ENCODE assay signal across 8 cellular contexts in the genomic region with DNA sequence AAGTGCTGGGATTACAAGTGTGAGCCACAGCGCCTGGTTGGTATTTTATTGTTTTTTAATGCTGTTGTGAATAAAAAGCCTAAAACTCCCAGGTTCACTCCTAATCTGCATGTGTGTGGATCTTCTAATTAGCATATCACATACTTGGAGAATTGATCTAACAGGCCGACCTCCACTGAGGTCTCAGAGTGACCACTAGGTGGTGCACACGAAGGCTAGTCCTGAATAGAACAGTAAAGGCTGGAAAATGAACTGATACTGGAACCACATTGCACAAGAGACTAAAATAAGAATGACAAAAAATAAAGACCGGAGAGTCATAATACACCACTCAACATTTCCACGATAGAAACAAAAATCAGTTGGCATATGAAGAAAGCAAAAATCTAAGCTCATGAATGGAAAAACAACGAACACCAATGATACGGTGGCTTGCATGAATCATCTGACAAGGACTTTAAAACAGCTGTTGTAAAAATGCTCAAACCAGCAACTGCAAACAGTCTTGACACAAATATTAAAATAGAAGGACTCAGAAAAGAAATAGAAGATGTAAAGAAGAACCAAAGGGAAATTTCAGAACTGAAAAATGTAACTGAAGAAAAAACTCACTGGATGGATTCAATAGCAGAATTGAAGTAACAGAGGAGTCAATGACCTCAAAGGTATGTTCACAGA. TPM values are rescaled to one million over a fixed set of nuclear protein-coding genes. Genes with fewer than 3 reads are reported as not detected.
DNase-seq lines count a peak whose midpoint lies in the region; ATAC-seq, FAIRE-seq and TF ChIP-seq lines count a peak whose summit lies in the region.

No MANE protein-coding gene starts in this region.

- H3K4me1 Mint-ChIP-seq in chondrocyte (ENCODE audit: low read depth), result peaks cover 3% of the 10 kb centered on the region

- peaks cover 0 to 18% (median 9%) of the 10 kb centered on the region in 4 donors for H3K4me1 ChIP-seq in Peyer's patch
- peaks cover 0 to 8% of the 10 kb centered on the region in 2 experiments for H3K4me1 ChIP-seq in neutrophil (ENCODE audit: control insufficient read depth in 1 of 2, insufficient read depth in 1 of 2, low read depth in 1 of 2, low read length in 1 of 2)

- H3K4me3 ChIP-seq in GM12864 (ENCODE audit: low read depth, low read length) (no peak overlapping the region), Peyer's patch (no peak overlapping the region), neutrophil (ENCODE audit: low read depth in 1 of 2, low read length in 1 of 2) (no peak overlapping the region)

- TF ChIP-seq POLR2A in Peyer's patch (IDR thresholded peaks at IDR 0.05), result no peak

- DNase-seq in GM12864 (ENCODE audit: low read depth) (no peak), Peyer's patch (peak in 1 of 3 donors; percentile 81), chondrocyte (ENCODE audit: low spot score) (peak; percentile 2), midbrain (lab: John Stamatoyannopoulos, UW) (no peak), NCI-H510A treated with DMSO at 0.1 percent for 48 hours (lab: John Stamatoyannopoulos, UW) (no peak)

- no peaks in the 10 kb centered on the region for H3K36me3 ChIP-seq in Peyer's patch
- H3K36me3 ChIP-seq in neutrophil, result no peaks in the 10 kb centered on the region

- H3K27me3 ChIP-seq in Peyer's patch, result peaks cover 0 to 13% of the 10 kb centered on the region in 2 donors
- peaks cover 59% of the 10 kb centered on the region for H3K27me3 ChIP-seq in neutrophil

- peaks cover 7% of the 10 kb centered on the region for H3K36me3 Mint-ChIP-seq in chondrocyte (ENCODE audit: low read depth)

- H3K27ac Mint-ChIP-seq in chondrocyte (ENCODE audit: unreplicated experiment), result no peak overlapping the region

- H3K27me3 Mint-ChIP-seq in chondrocyte (ENCODE audit: low read depth), result peaks cover 7% of the 10 kb centered on the region

- H3K9me3 ChIP-seq in Peyer's patch (peaks cover 0 to 5% (median 0%) of the 10 kb centered on the region in 4 donors), neutrophil (no peaks in the 10 kb centered on the region)

- no peak overlapping the region for H3K27ac ChIP-seq in Peyer's patch
- H3K27ac ChIP-seq in neutrophil, result no peak overlapping the region

- peaks cover 8% of the 10 kb centered on the region for H3K9me3 Mint-ChIP-seq in chondrocyte (ENCODE audit: low read depth)

- peak; percentile 14 for FAIRE-seq in A204.1 (lab: Jason Lieb, UNC)

- no peak overlapping the region for H3K4me3 Mint-ChIP-seq in chondrocyte (ENCODE audit: unreplicated experiment)

- TF ChIP-seq CTCF in GM12864 (IDR thresholded peaks at IDR 0.05; ENCODE audit: low read depth, low read length, missing control alignments), result peak; percentile 63
- peak; percentile 40 to 79 (median 68) for TF ChIP-seq CTCF in Peyer's patch (IDR thresholded peaks at IDR 0.05)
- TF ChIP-seq CTCF in chondrocyte (IDR thresholded peaks at IDR 0.05), result peak; percentile 77
- peak; percentile 69 for TF ChIP-seq CTCF in neutrophil (IDR thresholded peaks at IDR 0.05)

- no peak for ATAC-seq in HG03432 (IDR thresholded peaks at IDR 0.05; ENCODE audit: unreplicated experiment)

RNA-seq across cellular contexts. Expression of gene PIM3, which starts 19.2 kb away (rescaled TPM):
- 100 to 1,000 TPM in 2 of 4 donors, 10 to 100 TPM in 2; 66.2 to 142 (median 105) TPM for total RNA-seq in Peyer's patch
- 12.0 to 18.2 TPM (median 16.8 TPM) in 3 replicates for total RNA-seq in chondrocyte

RNA-seq across cellular contexts. Expression of gene IL17REL, which starts 32.8 kb away (rescaled TPM):
- total RNA-seq in Peyer's patch (1 to 10 TPM in 3 of 4 donors, not detected in 1; 1.1 to 2.3 (median 1.2) TPM), chondrocyte (0.17 to 0.23 TPM in 2 of 3 replicates, not detected in the other)
